Comparison of ENCODE assay signal across 15 cellular contexts in the genomic region with DNA sequence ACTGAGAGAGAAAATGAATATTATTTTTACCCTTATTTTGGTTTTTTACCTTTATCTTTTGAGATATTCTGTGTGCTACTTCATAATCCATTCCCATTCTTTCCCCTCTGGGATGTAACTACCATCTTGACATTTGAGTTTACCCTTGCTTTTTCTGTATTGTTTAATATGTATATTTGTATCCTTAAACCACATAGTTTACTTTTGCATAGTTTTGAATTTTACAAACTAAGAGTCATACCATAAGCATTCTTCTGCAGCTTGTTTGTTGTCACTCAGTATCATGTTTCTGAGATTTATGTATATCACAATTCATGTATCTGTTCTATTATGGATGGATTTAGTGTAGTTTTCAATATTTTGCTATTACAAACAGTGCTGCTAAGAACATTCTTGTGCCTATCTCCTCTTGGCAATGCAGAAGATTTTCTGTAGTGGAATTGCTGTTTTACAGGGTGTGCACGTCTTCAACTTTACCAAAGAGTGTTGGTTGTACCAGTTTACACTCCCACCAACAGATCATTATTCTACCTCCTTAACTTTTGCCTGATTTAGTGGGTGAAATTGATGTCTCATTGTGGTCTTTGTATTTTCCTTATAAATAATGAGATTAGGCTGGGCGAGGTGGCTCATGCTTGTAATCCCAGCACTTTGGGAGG. TPM values are rescaled to one million over a fixed set of nuclear protein-coding genes. Genes with fewer than 3 reads are reported as not detected.
A peak's percentile ranks its signal among the peaks of the same experiment; 100 is the strongest.
DNase-seq lines count a peak whose midpoint lies in the region; ATAC-seq and TF ChIP-seq lines count a peak whose summit lies in the region.
"Had no signal": no experiment of that assay in that cellular context is flagged by ENCODE, and none has a peak within 500 bp of the region (broad histone marks: within the 10 kb centered on the region; RNA-seq: fewer than 3 reads in every experiment).

No MANE protein-coding gene starts in this region.

- BruUV-seq in Caco-2 (replicated peaks; lab: Mats Ljungman, UMichigan) = no TSS peak

- DNase-seq in Caco-2 = no peak
- no peak for DNase-seq in NT2/D1 (ENCODE audit: low read depth, low spot score)
- peak; percentile 36 for DNase-seq in adipocyte (ENCODE audit: low read depth)
- DNase-seq in Right ventricle myocardium superior = no peak
- DNase-seq in SHP77 (lab: John Stamatoyannopoulos, UW) = no peak
- DNase-seq: CD4-positive, CD25-positive, alpha-beta regulatory T cell; CD8-positive, alpha-beta T cell; DMS 273 treated with DMSO at 0.1 percent for 48 hours; DMS79 treated with DMSO at 0.1 percent for 48 hours; GF-D8; GOT3 had no signal

- H3K27ac Mint-ChIP-seq in Caco-2 (ENCODE audit: unreplicated experiment) = peak overlapping the region; percentile 39
- H3K27ac Mint-ChIP-seq: B cell; CD4-positive, CD25-positive, alpha-beta regulatory T cell; CD8-positive, alpha-beta T cell had no signal

- H3K27me3 ChIP-seq in Caco-2 (replicated peaks; ENCODE audit: control insufficient read depth, insufficient read depth, low read length) (no peaks in the 10 kb centered on the region), NT2/D1 (ENCODE audit: insufficient read depth, insufficient read length) (no peaks in the 10 kb centered on the region), adipocyte (replicated peaks; ENCODE audit: control insufficient read depth, insufficient read depth, low read length) (no peaks in the 10 kb centered on the region)
- H3K27me3 ChIP-seq: BLaER1 had no signal

- H3K4me3 ChIP-seq in Caco-2 (ENCODE audit: low read depth, low read length) = peak overlapping the region; percentile 44
- peak overlapping the region; percentile 94 for H3K4me3 ChIP-seq in NT2/D1 (ENCODE audit: insufficient read length, low read depth)
- H3K4me3 ChIP-seq in adipocyte (ENCODE audit: low read length) = no peak overlapping the region
- H3K4me3 ChIP-seq: BLaER1, HAP-1 had no signal

- intact Hi-C loops in Caco-2 (cut with micrococcal nuclease; ENCODE audit: unreplicated experiment) (no loop called here), Right ventricle myocardium superior (cut with DNase I) (no loop called here)

- TF ChIP-seq CTCF in Caco-2 (IDR thresholded peaks at IDR 0.05; ENCODE audit: insufficient read depth in 1 of 2, low read depth in 1 of 2, low read length in 1 of 2, severe bottlenecking in 1 of 2, unreplicated experiment in 1 of 2) = no peak

- CTCF ChIA-PET in Caco-2 (lab: Charles Lee) = no interaction called here

- H3K27me3 Mint-ChIP-seq in Caco-2 (ENCODE audit: insufficient read depth, unreplicated experiment) = no peaks in the 10 kb centered on the region
- H3K27me3 Mint-ChIP-seq: B cell had no signal

- peak overlapping the region; percentile 80 for H3K4me3 Mint-ChIP-seq in Caco-2 (ENCODE audit: unreplicated experiment)
- H3K4me3 Mint-ChIP-seq: B cell; CD4-positive, CD25-positive, alpha-beta regulatory T cell; CD8-positive, alpha-beta T cell had no signal

- ATAC-seq in Right ventricle myocardium superior (ENCODE audit: poor library complexity) (no peak), HG03432 (IDR thresholded peaks at IDR 0.05; ENCODE audit: unreplicated experiment) (no peak)
- ATAC-seq: CD8-positive, alpha-beta T cell had no signal

- H3K9ac ChIP-seq in NT2/D1 (ENCODE audit: insufficient read length, low read depth) = peak overlapping the region; percentile 93
- H3K9ac ChIP-seq in adipocyte (ENCODE audit: low read length) = no peak overlapping the region
- H3K9ac ChIP-seq: BLaER1 had no signal

- H3K9me3 ChIP-seq in Caco-2 = no peaks in the 10 kb centered on the region
- H3K9me3 ChIP-seq in NT2/D1 (ENCODE audit: insufficient read depth, low read length) = no peaks in the 10 kb centered on the region
- no peaks in the 10 kb centered on the region for H3K9me3 ChIP-seq in adipocyte (ENCODE audit: control insufficient read depth, low read length)
- H3K9me3 ChIP-seq: BLaER1, HAP-1 had no signal

- POLR2A ChIA-PET in Caco-2 (lab: Charles Lee) = interaction anchor here (0.7 kb wide), 1 partner anchor 9 kb away, joined by 3 read pairs; no protein-coding TSS in a partner anchor

- peaks cover 21% of the 10 kb centered on the region for H3K36me3 Mint-ChIP-seq in Caco-2 (ENCODE audit: insufficient read depth, unreplicated experiment)
- H3K36me3 Mint-ChIP-seq: CD4-positive, CD25-positive, alpha-beta regulatory T cell; CD8-positive, alpha-beta T cell had no signal

- H3K4me1 ChIP-seq in Caco-2 (no peaks in the 10 kb centered on the region), NT2/D1 (ENCODE audit: insufficient read depth, insufficient read length) (no peaks in the 10 kb centered on the region), adipocyte (ENCODE audit: control insufficient read depth, insufficient read depth, low read length) (no peaks in the 10 kb centered on the region)
- H3K4me1 ChIP-seq: BLaER1 had no signal

- no peaks in the 10 kb centered on the region for H3K9me3 Mint-ChIP-seq in Caco-2 (ENCODE audit: unreplicated experiment)
- H3K9me3 Mint-ChIP-seq: CD4-positive, CD25-positive, alpha-beta regulatory T cell; CD8-positive, alpha-beta T cell had no signal

- no peaks in the 10 kb centered on the region for H3K36me3 ChIP-seq in Caco-2 (ENCODE audit: control insufficient read depth, insufficient read depth, low read length)
- H3K36me3 ChIP-seq in NT2/D1 (ENCODE audit: insufficient read depth, insufficient read length, low read length) = peaks cover 32% of the 10 kb centered on the region
- no peaks in the 10 kb centered on the region for H3K36me3 ChIP-seq in adipocyte (ENCODE audit: control insufficient read depth, insufficient read depth, low read length, severe bottlenecking)
- H3K36me3 ChIP-seq: BLaER1, HAP-1 had no signal

- H3K4me1 Mint-ChIP-seq in Caco-2 (ENCODE audit: low read depth, unreplicated experiment) = no peaks in the 10 kb centered on the region
- H3K4me1 Mint-ChIP-seq: B cell; CD4-positive, CD25-positive, alpha-beta regulatory T cell had no signal

RNA-seq across cellular contexts. Expression of gene AGO1, which starts 12.2 kb away (rescaled TPM):
- total RNA-seq in Caco-2 (2022) = 28.9 and 29.8 TPM in 2 replicates
- 17.5 TPM for total RNA-seq in Right ventricle myocardium superior
